Comparison of ENCODE assay signal across 8 cellular contexts in the genomic region with DNA sequence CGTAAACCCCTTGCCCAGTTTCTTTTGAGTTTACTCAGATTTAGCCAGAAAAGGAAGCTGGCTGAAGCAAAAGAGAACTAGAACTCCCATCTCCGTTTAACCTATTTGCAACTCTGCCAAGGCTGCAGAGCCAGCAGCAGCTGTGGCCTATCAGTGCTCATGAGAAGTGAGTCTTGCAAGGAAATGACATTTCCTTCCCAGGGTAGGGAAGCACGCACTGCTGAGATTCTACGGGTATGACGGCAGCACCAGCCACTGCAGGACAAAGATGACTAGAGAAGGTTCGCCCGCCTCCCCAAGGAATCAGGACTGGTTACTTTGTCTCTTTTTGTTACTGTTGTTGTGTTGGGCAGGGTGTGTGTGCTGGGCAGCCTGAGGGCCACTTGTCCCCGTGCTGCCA.
A peak's percentile ranks its signal among the peaks of the same experiment; 100 is the strongest.
DNase-seq lines count a peak whose midpoint lies in the region; ATAC-seq and FAIRE-seq lines count a peak whose summit lies in the region.
"Had no signal": no experiment of that assay in that cellular context is flagged by ENCODE, and none has a peak within 500 bp of the region (broad histone marks: within the 10 kb centered on the region; RNA-seq: fewer than 3 reads in every experiment).

No MANE protein-coding gene starts in this region.

- ATAC-seq in HG03196 (IDR thresholded peaks at IDR 0.05; ENCODE audit: unreplicated experiment): peak; percentile 71
- ATAC-seq in memory B cell (ENCODE audit: low read depth): peak; percentile 94

- H3K27me3 Mint-ChIP-seq in memory B cell: no peaks in the 10 kb centered on the region

- H3K4me3 Mint-ChIP-seq in memory B cell: peak overlapping the region; percentile 79
- H3K4me3 Mint-ChIP-seq: T-helper 1 cell treated with Interleukin-12 subunit alpha and Interleukin-12 subunit beta and Interleukin-4 antibody, amounts not matched to agents 30 μg/mL and 1 μg/mL, for 36 hours had no signal

- H3K36me3 Mint-ChIP-seq in memory B cell: peaks cover 2% of the 10 kb centered on the region

- DNase-seq in GM19239 (ENCODE audit: insufficient read length, low spot score) (no peak), cerebellar cortex (ENCODE audit: low spot score) (peak; percentile 73), memory B cell (ENCODE audit: low spot score in 2 of 2) (peak; percentile 31 to 35), NCI-H1048 (lab: John Stamatoyannopoulos, UW) (no peak), glomerular visceral epithelial cell (ENCODE audit: extremely low spot score) (no peak)
- DNase-seq in activated CD8-positive, alpha-beta memory T cell treated with anti-CD3 and anti-CD28 coated beads, Interleukin-2, amount 50 U/mL, for 48 hours: no peak

- peak; percentile 79 for FAIRE-seq in GM19239 (lab: Jason Lieb, UNC)

- H3K4me1 Mint-ChIP-seq in memory B cell: peaks cover 22% of the 10 kb centered on the region

- peak overlapping the region; percentile 77 for H3K27ac Mint-ChIP-seq in memory B cell
- H3K27ac Mint-ChIP-seq: T-helper 1 cell treated with Interleukin-12 subunit alpha and Interleukin-12 subunit beta and Interleukin-4 antibody, amounts not matched to agents 30 μg/mL and 1 μg/mL, for 36 hours had no signal

- H3K9me3 Mint-ChIP-seq in memory B cell: no peaks in the 10 kb centered on the region
- H3K9me3 Mint-ChIP-seq: T-helper 1 cell treated with Interleukin-12 subunit alpha and Interleukin-12 subunit beta and Interleukin-4 antibody, amounts not matched to agents 30 μg/mL and 1 μg/mL, for 36 hours had no signal

Comparison
In these comparisons a context has a peak if more than half of its experiments do, and no peak if none do; other contexts are left out.
1. DNase-seq: peak in cerebellar cortex (single experiment) and memory B cell (2 of 2); none in GM19239 (single experiment), NCI-H1048 (single experiment), activated CD8-positive, alpha-beta memory T cell treated with anti-CD3 and anti-CD28 coated beads, Interleukin-2, amount 50 U/mL, for 48 hours (single experiment) and glomerular visceral epithelial cell (single experiment).